Comparison of ENCODE assay signal across 8 cellular contexts in genomic region chr18:57780318-57781127, GRCh38. TPM values are rescaled to one million over a fixed set of nuclear protein-coding genes. Genes with fewer than 3 reads are reported as not detected.
DNase-seq lines count a peak whose midpoint lies in the region; ATAC-seq, FAIRE-seq and TF ChIP-seq lines count a peak whose summit lies in the region.

No MANE protein-coding gene starts in this region.

- H3K4me3 ChIP-seq in astrocyte (ENCODE audit: insufficient read depth, low read depth, low read length) (peak overlapping the region; percentile 9), lower lobe of right lung (peak overlapping the region; percentile 10)

- H3K27ac ChIP-seq in astrocyte (ENCODE audit: low read depth, low read length) (peak overlapping the region; percentile 85), lower lobe of right lung (peak overlapping the region; percentile 58)

- FAIRE-seq in astrocyte (lab: Jason Lieb, UNC) (peak; percentile 83), urothelium cell line (lab: Jason Lieb, UNC) (no peak)

- no peaks in the 10 kb centered on the region for H3K9me3 Mint-ChIP-seq in activated naive CD8-positive, alpha-beta T cell treated with anti-CD3 and anti-CD28 coated beads for 36 hours
- H3K9me3 Mint-ChIP-seq in activated naive CD8-positive, alpha-beta T cell treated with anti-CD3 and anti-CD28 coated beads, Interleukin-2, amount 50 U/mL, for 24 hours, result no peaks in the 10 kb centered on the region
- no peaks in the 10 kb centered on the region for H3K9me3 Mint-ChIP-seq in astrocyte (ENCODE audit: unreplicated experiment)
- no peaks in the 10 kb centered on the region for H3K9me3 Mint-ChIP-seq in activated T-cell treated with anti-CD3 and anti-CD28 coated beads, Interleukin-2, amount 50 U/mL, for 4 hours

- peaks cover 36% of the 10 kb centered on the region for H3K4me1 Mint-ChIP-seq in activated naive CD8-positive, alpha-beta T cell treated with anti-CD3 and anti-CD28 coated beads for 36 hours
- peaks cover 36% of the 10 kb centered on the region for H3K4me1 Mint-ChIP-seq in activated naive CD8-positive, alpha-beta T cell treated with anti-CD3 and anti-CD28 coated beads, Interleukin-2, amount 50 U/mL, for 24 hours
- H3K4me1 Mint-ChIP-seq in astrocyte (ENCODE audit: low read depth, unreplicated experiment), result peaks cover 41% of the 10 kb centered on the region
- H3K4me1 Mint-ChIP-seq in activated T-cell treated with anti-CD3 and anti-CD28 coated beads, Interleukin-2, amount 50 U/mL, for 4 hours (ENCODE audit: low read depth), result peaks cover 5% of the 10 kb centered on the region

- H3K4me1 ChIP-seq in astrocyte (ENCODE audit: insufficient read depth, low read length) (peaks cover 64% of the 10 kb centered on the region), lower lobe of right lung (peaks cover 47% of the 10 kb centered on the region)

- no peaks in the 10 kb centered on the region for H3K27me3 Mint-ChIP-seq in activated naive CD8-positive, alpha-beta T cell treated with anti-CD3 and anti-CD28 coated beads for 36 hours
- no peaks in the 10 kb centered on the region for H3K27me3 Mint-ChIP-seq in activated naive CD8-positive, alpha-beta T cell treated with anti-CD3 and anti-CD28 coated beads, Interleukin-2, amount 50 U/mL, for 24 hours
- H3K27me3 Mint-ChIP-seq in astrocyte (ENCODE audit: low read depth, unreplicated experiment), result no peaks in the 10 kb centered on the region
- no peaks in the 10 kb centered on the region for H3K27me3 Mint-ChIP-seq in activated T-cell treated with anti-CD3 and anti-CD28 coated beads, Interleukin-2, amount 50 U/mL, for 4 hours (ENCODE audit: low read depth)

- peaks cover 85% of the 10 kb centered on the region for H3K79me2 ChIP-seq in astrocyte (ENCODE audit: insufficient read depth, low read length)

- no peak overlapping the region for H3K4me3 Mint-ChIP-seq in activated naive CD8-positive, alpha-beta T cell treated with anti-CD3 and anti-CD28 coated beads for 36 hours
- no peak overlapping the region for H3K4me3 Mint-ChIP-seq in activated naive CD8-positive, alpha-beta T cell treated with anti-CD3 and anti-CD28 coated beads, Interleukin-2, amount 50 U/mL, for 24 hours
- H3K4me3 Mint-ChIP-seq in astrocyte (ENCODE audit: unreplicated experiment), result peak overlapping the region; percentile 47
- no peak overlapping the region for H3K4me3 Mint-ChIP-seq in activated T-cell treated with anti-CD3 and anti-CD28 coated beads, Interleukin-2, amount 50 U/mL, for 4 hours

- no peak for DNase-seq in activated naive CD8-positive, alpha-beta T cell treated with anti-CD3 and anti-CD28 coated beads for 36 hours
- DNase-seq in activated naive CD8-positive, alpha-beta T cell treated with anti-CD3 and anti-CD28 coated beads, Interleukin-2, amount 50 U/mL, for 24 hours, result no peak
- DNase-seq in HPDE6-E6E7 (ENCODE audit: extremely low spot score) (peak; percentile 50), astrocyte (ENCODE audit: low read depth) (peak; percentile 93), lower lobe of right lung (no peak), urothelium cell line (ENCODE audit: low spot score) (no peak)
- DNase-seq in activated T-cell treated with anti-CD3 and anti-CD28 coated beads, Interleukin-2, amount 50 U/mL, for 4 hours, result no peak

- H3K4me2 ChIP-seq in astrocyte (ENCODE audit: low read length), result peak overlapping the region; percentile 80

- no peak overlapping the region for H2AFZ ChIP-seq in astrocyte (ENCODE audit: low read depth, low read length)

- ATAC-seq in activated naive CD8-positive, alpha-beta T cell treated with anti-CD3 and anti-CD28 coated beads, Interleukin-2, amount 50 U/mL, for 24 hours, result no peak
- ATAC-seq in lower lobe of right lung, result peak; percentile 40 to 80
- no peak for ATAC-seq in activated T-cell treated with anti-CD3 and anti-CD28 coated beads, Interleukin-2, amount 50 U/mL, for 4 hours
- no peak for ATAC-seq in HG03565 (IDR thresholded peaks at IDR 0.05; ENCODE audit: unreplicated experiment)

- H3K36me3 Mint-ChIP-seq in activated naive CD8-positive, alpha-beta T cell treated with anti-CD3 and anti-CD28 coated beads for 36 hours, result peaks cover 2% of the 10 kb centered on the region
- peaks cover 2% of the 10 kb centered on the region for H3K36me3 Mint-ChIP-seq in activated naive CD8-positive, alpha-beta T cell treated with anti-CD3 and anti-CD28 coated beads, Interleukin-2, amount 50 U/mL, for 24 hours (ENCODE audit: low read depth)
- H3K36me3 Mint-ChIP-seq in astrocyte (ENCODE audit: low read depth, unreplicated experiment), result no peaks in the 10 kb centered on the region
- H3K36me3 Mint-ChIP-seq in activated T-cell treated with anti-CD3 and anti-CD28 coated beads, Interleukin-2, amount 50 U/mL, for 4 hours (ENCODE audit: insufficient read depth), result no peaks in the 10 kb centered on the region

- peaks cover 4% of the 10 kb centered on the region for H4K20me1 ChIP-seq in astrocyte (ENCODE audit: insufficient read depth, low read length)

- intact Hi-C loops in lower lobe of right lung (cut with DNase I), result no loop called here

- no peaks in the 10 kb centered on the region for H3K36me3 ChIP-seq in astrocyte (ENCODE audit: insufficient read depth, low read length)
- H3K36me3 ChIP-seq in lower lobe of right lung, result no peaks in the 10 kb centered on the region

- H3K27ac Mint-ChIP-seq in activated naive CD8-positive, alpha-beta T cell treated with anti-CD3 and anti-CD28 coated beads for 36 hours, result peak overlapping the region; percentile 31
- no peak overlapping the region for H3K27ac Mint-ChIP-seq in activated naive CD8-positive, alpha-beta T cell treated with anti-CD3 and anti-CD28 coated beads, Interleukin-2, amount 50 U/mL, for 24 hours
- peak overlapping the region; percentile 98 for H3K27ac Mint-ChIP-seq in astrocyte (ENCODE audit: unreplicated experiment)

- H3K9me3 ChIP-seq in astrocyte (ENCODE audit: insufficient read depth, low read depth, low read length) (no peaks in the 10 kb centered on the region), lower lobe of right lung (no peaks in the 10 kb centered on the region)

- peak overlapping the region; percentile 67 for H3K9ac ChIP-seq in astrocyte (ENCODE audit: low read length)

- TF ChIP-seq CTCF in astrocyte (IDR thresholded peaks at IDR 0.05; ENCODE audit: insufficient read depth, low read depth, low read length), result no peak
- no peak for TF ChIP-seq CTCF in lower lobe of right lung (IDR thresholded peaks at IDR 0.05)

- H3K27me3 ChIP-seq in astrocyte (ENCODE audit: insufficient read depth, low read length) (no peaks in the 10 kb centered on the region), lower lobe of right lung (ENCODE audit: low read depth) (no peaks in the 10 kb centered on the region)

RNA-seq across cellular contexts. Expression of gene ATP8B1, which starts 22.6 kb away (rescaled TPM):
- total RNA-seq in activated naive CD8-positive, alpha-beta T cell treated with anti-CD3 and anti-CD28 coated beads for 36 hours, result 1 to 10 TPM; 1.4 to 1.5 TPM
- total RNA-seq in astrocyte (6.9 and 10.4 TPM in 2 replicates), lower lobe of right lung (27.2 TPM)
- total RNA-seq in activated T-cell treated with anti-CD3 and anti-CD28 coated beads, Interleukin-2, amount 50 U/mL, for 4 hours, result under 1 TPM; 0.13 to 0.22 (median 0.15) TPM

Comparison
In these comparisons a context has a peak if more than half of its experiments do, and no peak if none do; other contexts are left out.
1. DNase-seq: peak in HPDE6-E6E7 (single experiment) and astrocyte (single experiment); none in activated naive CD8-positive, alpha-beta T cell treated with anti-CD3 and anti-CD28 coated beads for 36 hours (single experiment), activated naive CD8-positive, alpha-beta T cell treated with anti-CD3 and anti-CD28 coated beads, Interleukin-2, amount 50 U/mL, for 24 hours (single experiment), lower lobe of right lung (single experiment), activated T-cell treated with anti-CD3 and anti-CD28 coated beads, Interleukin-2, amount 50 U/mL, for 4 hours (single experiment) and urothelium cell line (single experiment).
2. ATAC-seq: peak in lower lobe of right lung (2 of 2); none in activated naive CD8-positive, alpha-beta T cell treated with anti-CD3 and anti-CD28 coated beads, Interleukin-2, amount 50 U/mL, for 24 hours (single experiment), activated T-cell treated with anti-CD3 and anti-CD28 coated beads, Interleukin-2, amount 50 U/mL, for 4 hours (0 of 2) and HG03565 (single experiment).